In the genomic region with DNA sequence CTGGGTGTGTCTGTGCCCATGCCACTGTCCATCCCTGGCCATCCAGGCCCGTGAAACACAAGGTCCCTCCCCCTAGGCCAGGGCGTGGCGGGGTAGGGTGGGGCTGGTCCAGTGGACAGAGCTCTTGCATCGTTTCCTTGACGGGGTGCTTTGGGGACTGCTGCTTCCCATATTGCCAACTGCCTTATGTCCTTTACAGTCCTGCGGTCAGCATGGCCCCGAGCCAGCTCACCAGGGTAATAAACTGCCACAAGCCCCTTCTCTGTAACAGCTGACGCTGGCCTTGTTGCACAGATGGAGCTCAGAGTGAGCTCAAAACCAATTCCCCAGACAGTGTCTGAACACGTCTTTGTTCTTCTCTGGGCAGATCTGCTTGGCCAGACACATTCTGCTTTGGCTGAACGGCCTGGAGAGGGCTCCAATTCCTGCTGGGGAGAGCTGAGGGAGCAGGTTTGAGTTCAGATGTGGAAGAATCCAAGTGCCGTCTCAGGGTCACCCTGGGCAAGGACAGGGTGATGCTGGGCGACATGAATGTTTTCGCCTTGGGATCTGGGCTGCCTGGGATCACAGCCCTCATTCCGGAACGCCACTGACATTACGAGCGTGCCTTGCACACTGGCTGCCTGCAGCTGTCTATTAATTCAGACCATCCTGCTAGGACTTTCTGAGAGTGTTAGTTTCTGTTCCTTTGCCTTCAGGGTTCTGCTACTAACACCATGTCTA, we compare ENCODE assay signal across 9 cellular contexts. TPM values are rescaled to one million over a fixed set of nuclear protein-coding genes. Genes with fewer than 3 reads are reported as not detected.
DNase-seq lines count a peak whose midpoint lies in the region; ATAC-seq and TF ChIP-seq lines count a peak whose summit lies in the region.
"Had no signal": no experiment of that assay in that cellular context is flagged by ENCODE, and none has a peak within 500 bp of the region (broad histone marks: within the 10 kb centered on the region; RNA-seq: fewer than 3 reads in every experiment).

No MANE protein-coding gene starts in this region.

- H3K36me3 ChIP-seq in BE2C (no peaks in the 10 kb centered on the region), mucosa of descending colon (ENCODE audit: low read depth) (no peaks in the 10 kb centered on the region)

- ATAC-seq in mucosa of descending colon (peak; percentile 67), HG03469 (IDR thresholded peaks at IDR 0.05; ENCODE audit: unreplicated experiment) (no peak)
- ATAC-seq in activated CD4-positive, CD25-positive, alpha-beta regulatory T cell treated with anti-CD3 and anti-CD28 coated beads, Interleukin-2, amount 50 U/mL, for 24 hours: no peak

- no peaks in the 10 kb centered on the region for H3K27me3 ChIP-seq in BE2C

- H3K9me3 ChIP-seq in BE2C (no peaks in the 10 kb centered on the region), mucosa of descending colon (no peaks in the 10 kb centered on the region)

- peaks cover 14% of the 10 kb centered on the region for H3K4me1 Mint-ChIP-seq in chondrocyte (ENCODE audit: low read depth)

- H3K4me1 ChIP-seq in BE2C (no peaks in the 10 kb centered on the region), mucosa of descending colon (ENCODE audit: low read depth) (peaks cover 3% of the 10 kb centered on the region)

- intact Hi-C loops in mucosa of descending colon (cut with DNase I, micrococcal nuclease): no loop called here

- no peaks in the 10 kb centered on the region for H3K27me3 Mint-ChIP-seq in chondrocyte (ENCODE audit: low read depth)
- H3K27me3 Mint-ChIP-seq: central memory CD8-positive, alpha-beta T cell had no signal

- DNase-seq in BE2C (peak; percentile 54), NCI-H146 (lab: John Stamatoyannopoulos, UW) (peak; percentile 74), chondrocyte (ENCODE audit: low spot score) (peak; percentile 68), mucosa of descending colon (peak in 2 of 3 donors; percentile 53 to 75), T-helper 1 cell (no peak), NCI-H510A (lab: John Stamatoyannopoulos, UW) (no peak)

- H3K4me3 Mint-ChIP-seq in chondrocyte (ENCODE audit: unreplicated experiment): no peak overlapping the region
- H3K4me3 Mint-ChIP-seq: central memory CD8-positive, alpha-beta T cell had no signal

- H3K4me3 ChIP-seq in BE2C (ENCODE audit: low read depth, low read length) (no peak overlapping the region), mucosa of descending colon (no peak overlapping the region)

- TF ChIP-seq CTCF in BE2C (IDR thresholded peaks at IDR 0.05; ENCODE audit: low read depth, low read length): peak; percentile 30
- TF ChIP-seq CTCF in chondrocyte (IDR thresholded peaks at IDR 0.05): peak; percentile 71
- no peak for TF ChIP-seq CTCF in mucosa of descending colon (IDR thresholded peaks at IDR 0.05)

- no peaks in the 10 kb centered on the region for H3K36me3 Mint-ChIP-seq in chondrocyte (ENCODE audit: low read depth)

- H3K9me3 Mint-ChIP-seq in chondrocyte (ENCODE audit: low read depth): peaks cover 4% of the 10 kb centered on the region
- H3K9me3 Mint-ChIP-seq: central memory CD8-positive, alpha-beta T cell had no signal

- peak overlapping the region; percentile 13 for H3K27ac Mint-ChIP-seq in chondrocyte (ENCODE audit: unreplicated experiment)

RNA-seq across cellular contexts. Expression of a gene that starts 51.5 kb away (rescaled TPM):
- polyA plus RNA-seq in BE2C (2012; ENCODE audit: insufficient read depth, insufficient read length, low read depth): 1.1 TPM
- total RNA-seq in chondrocyte (13.0 to 26.2 TPM (median 15.6 TPM) in 3 replicates), mucosa of descending colon (10 to 100 TPM in 2 of 3 donors, 1 to 10 TPM in 1; 2.8 to 88.4 (median 10.6) TPM)

Comparison
In these comparisons a context has a peak if more than half of its experiments do, and no peak if none do; other contexts are left out.
1. DNase-seq: peak in BE2C (single experiment), NCI-H146 (single experiment), chondrocyte (single experiment) and mucosa of descending colon (2 of 3); none in T-helper 1 cell (0 of 5) and NCI-H510A (single experiment).